ENCODE assay signal across 24 cellular contexts in genomic region chr6:37882292-37882691, GRCh38.
DNase-seq lines count a peak whose midpoint lies in the region; ATAC-seq and TF ChIP-seq lines count a peak whose summit lies in the region.
"Had no signal": no experiment of that assay in that cellular context is flagged by ENCODE, and none has a peak within 500 bp of the region (broad histone marks: within the 10 kb centered on the region; RNA-seq: fewer than 3 reads in every experiment).

No MANE protein-coding gene starts in this region.

- H3K36me3 ChIP-seq in ACC112 (ENCODE audit: insufficient read depth, low read length) (no peaks in the 10 kb centered on the region), PC-3 (ENCODE audit: low read depth, low read length) (no peaks in the 10 kb centered on the region), osteoblast (ENCODE audit: insufficient read depth, low read length) (no peaks in the 10 kb centered on the region), prostate gland (no peaks in the 10 kb centered on the region)
- H3K36me3 ChIP-seq: HAP-1, left lung, SJCRH30, upper lobe of left lung had no signal

- no peak overlapping the region for H3K4me3 ChIP-seq in ACC112 (ENCODE audit: low read depth, low read length)
- H3K4me3 ChIP-seq in PC-3 (ENCODE audit: low read length): no peak overlapping the region
- no peak overlapping the region for H3K4me3 ChIP-seq in choroid plexus epithelial cell (ENCODE audit: low read depth, low read length)
- no peak overlapping the region for H3K4me3 ChIP-seq in osteoblast (ENCODE audit: insufficient read depth, low read length)
- no peak overlapping the region for H3K4me3 ChIP-seq in prostate gland
- H3K4me3 ChIP-seq: HAP-1, left lung, SJCRH30, upper lobe of left lung had no signal

- H3F3A ChIP-seq in PC-3 (ENCODE audit: low read length, unreplicated experiment): no peaks in the 10 kb centered on the region

- H3K9me3 ChIP-seq in PC-3 (ENCODE audit: low read length) (no peaks in the 10 kb centered on the region), osteoblast (ENCODE audit: low read depth, low read length) (no peaks in the 10 kb centered on the region), prostate gland (no peaks in the 10 kb centered on the region)
- H3K9me3 ChIP-seq: HAP-1, left lung, SJCRH30, upper lobe of left lung had no signal

- H3K4me1 ChIP-seq in ACC112 (ENCODE audit: control insufficient read depth, insufficient read depth, low read length, unreplicated experiment) (peaks cover 28% of the 10 kb centered on the region), PC-3 (ENCODE audit: insufficient read depth, low read length) (peaks cover 9% of the 10 kb centered on the region; the same call in 1 of the 2 replicates), osteoblast (ENCODE audit: insufficient read depth, low read length) (peaks cover 27% of the 10 kb centered on the region), prostate gland (replicated peaks) (no peaks in the 10 kb centered on the region)
- H3K4me1 ChIP-seq: SJCRH30 had no signal

- TF ChIP-seq CTCF in PC-3 (conservative IDR thresholded peaks at IDR 0.05; ENCODE audit: low read depth, low read length) (no peak), choroid plexus epithelial cell (conservative IDR thresholded peaks at IDR 0.05; ENCODE audit: low read depth, low read length) (no peak), osteoblast (IDR thresholded peaks at IDR 0.05; ENCODE audit: extremely low read depth, low read depth, low read length) (no peak), prostate gland (IDR thresholded peaks at IDR 0.05) (no peak)

- POLR2A ChIA-PET in PC-3 (lab: Charles Lee; ENCODE audit: unreplicated experiment): no interaction called here

- H3K27me3 ChIP-seq in ACC112 (ENCODE audit: insufficient read depth, low read length) (no peaks in the 10 kb centered on the region), PC-3 (ENCODE audit: low read length) (no peaks in the 10 kb centered on the region), osteoblast (ENCODE audit: insufficient read depth, low read length) (no peaks in the 10 kb centered on the region), prostate gland (replicated peaks; ENCODE audit: insufficient read depth) (no peaks in the 10 kb centered on the region)
- H3K27me3 ChIP-seq: left lung, SJCRH30, upper lobe of left lung had no signal

- WGBS in prostate gland: 87% methylated on average over 2 of the region's 2 CpGs

- no peak for DNase-seq in PC-3
- DNase-seq in choroid plexus epithelial cell (ENCODE audit: low read depth): peak; percentile 37
- DNase-seq in osteoblast (ENCODE audit: insufficient read length, low spot score, missing footprints): peak; percentile 46
- DNase-seq in CD1c-positive myeloid dendritic cell (ENCODE audit: extremely low spot score): no peak
- no peak for DNase-seq in prostate gland (ENCODE audit: low spot score)
- no peak for DNase-seq in DMS114 treated with DMSO at 0.1 percent for 48 hours (lab: John Stamatoyannopoulos, UW; ENCODE audit: unreplicated experiment)
- DNase-seq: activated CD4-positive, alpha-beta T cell treated with anti-CD3 and anti-CD28 coated beads, Interleukin-2, amount 10 ng/mL, durations not matched to agents 7 days and 5 days; activated effector memory CD4-positive, alpha-beta T cell treated with anti-CD3 and anti-CD28 coated beads, Interleukin-2, amount 50 U/mL, for 16 hours; anterior cingulate cortex; caudate nucleus; CD8-positive, alpha-beta T cell; DMS 273 treated with DMSO at 0.1 percent for 48 hours; left lung; mesendoderm; NCI-H1694; NCI-H82; SJCRH30; substantia nigra; T-cell; upper lobe of left lung had no signal

- H3K9me2 ChIP-seq in PC-3 (replicated peaks; ENCODE audit: low read length): no peaks in the 10 kb centered on the region

- no peak for TF ChIP-seq POLR2A in prostate gland (IDR thresholded peaks at IDR 0.05)

- CTCF ChIA-PET in PC-3 (lab: Charles Lee): no interaction called here

- H4K20me1 ChIP-seq in PC-3 (ENCODE audit: low read length): peaks cover 27% of the 10 kb centered on the region
- peaks cover 83% of the 10 kb centered on the region for H4K20me1 ChIP-seq in osteoblast (ENCODE audit: insufficient read depth, low read length)

- H3K4me2 ChIP-seq in PC-3 (ENCODE audit: low read length) (no peak overlapping the region), osteoblast (ENCODE audit: insufficient read depth, low read length) (peak overlapping the region; percentile 24)

- intact Hi-C loops in PC-3 (cut with micrococcal nuclease): no loop called here
- intact Hi-C loops in prostate gland (cut with DNase I): no loop called here

- no peak overlapping the region for H3K9ac ChIP-seq in PC-3 (ENCODE audit: low read length)

- H3K79me2 ChIP-seq in ACC112 (ENCODE audit: control insufficient read depth, insufficient read depth, low read length, unreplicated experiment) (peaks cover 85% of the 10 kb centered on the region), PC-3 (ENCODE audit: low read length) (peaks cover 81% of the 10 kb centered on the region), osteoblast (ENCODE audit: insufficient read depth, low read length) (peaks cover 91% of the 10 kb centered on the region)

- no peak overlapping the region for H2AFZ ChIP-seq in ACC112 (ENCODE audit: low read length, unreplicated experiment)
- H2AFZ ChIP-seq in PC-3 (ENCODE audit: low read length): no peak overlapping the region
- no peak overlapping the region for H2AFZ ChIP-seq in osteoblast (ENCODE audit: low read length)

- BruUV-seq in PC-3 (replicated peaks; lab: Mats Ljungman, UMichigan): no TSS peak

- ATAC-seq in PC-3 (peak; percentile 18), HG03439 (IDR thresholded peaks at IDR 0.05; ENCODE audit: unreplicated experiment) (no peak)
- ATAC-seq: CD8-positive, alpha-beta T cell; stimulated activated memory B cell treated with anti-CD40 and anti-IgM and Interleukin-4, amounts not matched to agents 10 μg/mL and 1 μg/mL and 100 μg/mL, for 72 hours; T-cell had no signal

- peak overlapping the region; percentile 16; the same call in 1 of the 2 replicates for H3K27ac ChIP-seq in ACC112 (ENCODE audit: low read depth, low read length)
- no peak overlapping the region for H3K27ac ChIP-seq in PC-3 (ENCODE audit: low read length)
- H3K27ac ChIP-seq in osteoblast (ENCODE audit: low read depth, low read length): peak overlapping the region; percentile 60
- H3K27ac ChIP-seq in prostate gland: no peak overlapping the region
- H3K27ac ChIP-seq: left lung, SJCRH30, upper lobe of left lung had no signal

Comparison
In these comparisons a context has a peak if more than half of its experiments do, and no peak if none do; other contexts are left out.
1. H3K27ac ChIP-seq: peak in ACC112 (single experiment) and osteoblast (single experiment); none in PC-3 (single experiment) and prostate gland (0 of 2).
2. DNase-seq: peak in choroid plexus epithelial cell (single experiment) and osteoblast (single experiment); none in PC-3 (single experiment), CD1c-positive myeloid dendritic cell (single experiment), prostate gland (single experiment) and DMS114 treated with DMSO at 0.1 percent for 48 hours (single experiment).